Comparison of ENCODE assay signal across 15 cellular contexts in genomic region chr5:19369048-19369447, GRCh38.
DNase-seq lines count a peak whose midpoint lies in the region; TF ChIP-seq lines count a peak whose summit lies in the region.
"Had no signal": no experiment of that assay in that cellular context is flagged by ENCODE, and none has a peak within 500 bp of the region (broad histone marks: within the 10 kb centered on the region; RNA-seq: fewer than 3 reads in every experiment).

No MANE protein-coding gene starts in this region.

- intact Hi-C loops in OCI-LY7 (cut with micrococcal nuclease; ENCODE audit: unreplicated experiment), result no loop called here
- intact Hi-C loops in A673 (cut with micrococcal nuclease; ENCODE audit: unreplicated experiment), result no loop called here

- DNase-seq in DMS 273 (lab: John Stamatoyannopoulos, UW; ENCODE audit: unreplicated experiment), result peak; percentile 41
- DNase-seq in NCI-H2171 treated with DMSO at 0.1 percent for 48 hours (lab: John Stamatoyannopoulos, UW), result peak; percentile 90
- no peak for DNase-seq in OCI-LY7 (ENCODE audit: low spot score)
- peak; percentile 65 for DNase-seq in neural progenitor cell (ENCODE audit: low spot score)
- no peak for DNase-seq in immature natural killer cell
- DNase-seq in A673 (ENCODE audit: low spot score), result no peak
- no peak for DNase-seq in activated naive CD4-positive, alpha-beta T cell treated with anti-CD3 and anti-CD28 coated beads, Interleukin-2, amount 50 U/mL, for 16 hours
- no peak for DNase-seq in activated CD8-positive, alpha-beta memory T cell treated with anti-CD3 and anti-CD28 coated beads, Interleukin-2, amount 50 U/mL, for 48 hours
- DNase-seq: AML-193; Caco-2; CD8-positive, alpha-beta memory T cell; H9 had no signal

- peaks cover 21% of the 10 kb centered on the region for H3K4me1 ChIP-seq in OCI-LY7 (ENCODE audit: insufficient read depth, low read length, poor library complexity, severe bottlenecking)
- peaks cover 7% of the 10 kb centered on the region for H3K4me1 ChIP-seq in neural progenitor cell
- H3K4me1 ChIP-seq in A673 (ENCODE audit: insufficient read depth, low read length, poor library complexity, severe bottlenecking), result no peaks in the 10 kb centered on the region
- H3K4me1 ChIP-seq: BLaER1, Caco-2 had no signal

- H3K27ac Mint-ChIP-seq in neural progenitor cell (no peak overlapping the region), immature natural killer cell (no peak overlapping the region)
- H3K27ac Mint-ChIP-seq: CD8-positive, alpha-beta memory T cell; H9; IgD-negative memory B cell had no signal

- H3K36me3 Mint-ChIP-seq in neural progenitor cell (no peaks in the 10 kb centered on the region), immature natural killer cell (no peaks in the 10 kb centered on the region)
- H3K36me3 Mint-ChIP-seq: CD8-positive, alpha-beta memory T cell; IgD-negative memory B cell had no signal

- H4K20me1 ChIP-seq in OCI-LY7 (ENCODE audit: insufficient read depth, low read length) (no peaks in the 10 kb centered on the region), neural progenitor cell (ENCODE audit: low read depth) (no peaks in the 10 kb centered on the region)
- H4K20me1 ChIP-seq: BLaER1 had no signal

- H3K4me1 Mint-ChIP-seq in neural progenitor cell (peaks cover 12% of the 10 kb centered on the region), immature natural killer cell (no peaks in the 10 kb centered on the region)
- H3K4me1 Mint-ChIP-seq: CD8-positive, alpha-beta memory T cell; IgD-negative memory B cell had no signal

- peaks cover 5% of the 10 kb centered on the region for H3K27me3 Mint-ChIP-seq in neural progenitor cell (ENCODE audit: insufficient read depth, low read depth)
- peaks cover 0 to 2% (median 0%) of the 10 kb centered on the region in 3 donors for H3K27me3 Mint-ChIP-seq in immature natural killer cell (ENCODE audit: low read depth in 3 of 3)
- H3K27me3 Mint-ChIP-seq: CD8-positive, alpha-beta memory T cell; IgD-negative memory B cell had no signal

- H3K79me2 ChIP-seq in OCI-LY7 (ENCODE audit: insufficient read depth, low read depth, low read length) (no peaks in the 10 kb centered on the region), neural progenitor cell (ENCODE audit: low read depth) (no peaks in the 10 kb centered on the region)

- H3K9me3 Mint-ChIP-seq in neural progenitor cell (peaks cover 3% of the 10 kb centered on the region), immature natural killer cell (peaks cover 8 to 49% (median 33%) of the 10 kb centered on the region in 6 donors)
- H3K9me3 Mint-ChIP-seq: H9 had no signal

- H2AFZ ChIP-seq in OCI-LY7 (ENCODE audit: low read length) (peak overlapping the region; percentile 68), neural progenitor cell (replicated peaks) (no peak overlapping the region)

- no peaks in the 10 kb centered on the region for H3K36me3 ChIP-seq in OCI-LY7 (ENCODE audit: insufficient read depth, low read length)
- H3K36me3 ChIP-seq in neural progenitor cell, result no peaks in the 10 kb centered on the region
- no peaks in the 10 kb centered on the region for H3K36me3 ChIP-seq in A673 (ENCODE audit: insufficient read depth, low read length, poor library complexity, severe bottlenecking)
- H3K36me3 ChIP-seq: BLaER1 had no signal

- H3K9me3 ChIP-seq in OCI-LY7 (ENCODE audit: low read length) (no peaks in the 10 kb centered on the region), neural progenitor cell (ENCODE audit: low read depth) (no peaks in the 10 kb centered on the region), A673 (ENCODE audit: low read depth, low read length, poor library complexity, severe bottlenecking) (no peaks in the 10 kb centered on the region)
- H3K9me3 ChIP-seq: BLaER1, Caco-2 had no signal

- POLR2A ChIA-PET in OCI-LY7 (lab: Charles Lee) (interaction anchor here (1.2 to 1.3 kb wide), 2 partner anchors 9 to 11 kb away, joined by 3 to 4 read pairs; no protein-coding TSS in a partner anchor), A673 (lab: Charles Lee; ENCODE audit: low non-redundant PET) (no interaction called here)

- H3K27ac ChIP-seq in OCI-LY7 (ENCODE audit: low read depth, low read length, poor library complexity, severe bottlenecking), result no peak overlapping the region
- H3K27ac ChIP-seq in neural progenitor cell, result peak overlapping the region; percentile 35
- no peak overlapping the region for H3K27ac ChIP-seq in A673 (ENCODE audit: low read depth, low read length, poor library complexity, severe bottlenecking)
- H3K27ac ChIP-seq: 22Rv1, BLaER1 had no signal

- CTCF ChIA-PET in OCI-LY7 (lab: Charles Lee; ENCODE audit: unreplicated experiment), result no interaction called here
- CTCF ChIA-PET in A673 (lab: Charles Lee), result no interaction called here

- BruUV-seq in OCI-LY7 (replicated peaks; lab: Mats Ljungman, UMichigan) (no TSS peak), A673 (replicated peaks; lab: Mats Ljungman, UMichigan) (no TSS peak)

- H3F3A ChIP-seq in neural progenitor cell (ENCODE audit: low read depth), result peaks cover 9% of the 10 kb centered on the region

- no peaks in the 10 kb centered on the region for H3K9me2 ChIP-seq in OCI-LY7 (ENCODE audit: insufficient read depth, low read length)

- no peak overlapping the region for H3K4me3 Mint-ChIP-seq in neural progenitor cell
- no peak overlapping the region for H3K4me3 Mint-ChIP-seq in immature natural killer cell
- H3K4me3 Mint-ChIP-seq: CD8-positive, alpha-beta memory T cell; H9; IgD-negative memory B cell had no signal

- H3K4me3 ChIP-seq in OCI-LY7 (ENCODE audit: low read depth, low read length, poor library complexity, severe bottlenecking) (no peak overlapping the region), neural progenitor cell (no peak overlapping the region), A673 (ENCODE audit: low read depth, low read length, poor library complexity, severe bottlenecking) (no peak overlapping the region)
- H3K4me3 ChIP-seq: BLaER1 had no signal

- H3K27me3 ChIP-seq in neural progenitor cell, result no peaks in the 10 kb centered on the region
- no peaks in the 10 kb centered on the region for H3K27me3 ChIP-seq in A673 (replicated peaks; ENCODE audit: insufficient read depth, low read depth, low read length, poor library complexity)
- H3K27me3 ChIP-seq: BLaER1 had no signal

- no peak overlapping the region for H3K9ac ChIP-seq in neural progenitor cell
- H3K9ac ChIP-seq: BLaER1 had no signal

- no peak for TF ChIP-seq CTCF in OCI-LY7 (conservative IDR thresholded peaks at IDR 0.05; ENCODE audit: low read length)
- TF ChIP-seq CTCF in neural progenitor cell (IDR thresholded peaks at IDR 0.05), result no peak
- TF ChIP-seq CTCF in A673 (conservative IDR thresholded peaks at IDR 0.05; ENCODE audit: low read depth, low read length), result no peak

- H3K4me2 ChIP-seq in OCI-LY7 (ENCODE audit: low read length) (no peak overlapping the region), neural progenitor cell (peak overlapping the region; percentile 28)
- H3K4me2 ChIP-seq: BLaER1 had no signal

Comparison
In these comparisons a context has a peak if more than half of its experiments do, and no peak if none do; other contexts are left out.
1. DNase-seq: peak in DMS 273 (single experiment), NCI-H2171 treated with DMSO at 0.1 percent for 48 hours (single experiment) and neural progenitor cell (single experiment); none in OCI-LY7 (single experiment), immature natural killer cell (0 of 3), A673 (single experiment), activated naive CD4-positive, alpha-beta T cell treated with anti-CD3 and anti-CD28 coated beads, Interleukin-2, amount 50 U/mL, for 16 hours (single experiment) and activated CD8-positive, alpha-beta memory T cell treated with anti-CD3 and anti-CD28 coated beads, Interleukin-2, amount 50 U/mL, for 48 hours (single experiment).